19 cellular contexts compared by ENCODE assay signal in genomic region chr9:69731348-69731747, GRCh38. TPM values are rescaled to one million over a fixed set of nuclear protein-coding genes. Genes with fewer than 3 reads are reported as not detected.
DNase-seq lines count a peak whose midpoint lies in the region; ATAC-seq and FAIRE-seq lines count a peak whose summit lies in the region.
"Had no signal": no experiment of that assay in that cellular context is flagged by ENCODE, and none has a peak within 500 bp of the region (broad histone marks: within the 10 kb centered on the region; RNA-seq: fewer than 3 reads in every experiment).

No MANE protein-coding gene starts in this region.

- FAIRE-seq in urothelium cell line (lab: Jason Lieb, UNC) = no peak
- FAIRE-seq: A549, GM12892, GM18507 had no signal

- no peak for DNase-seq in activated CD4-positive, alpha-beta T cell treated with anti-CD3 and anti-CD28 coated beads for 36 hours
- DNase-seq in activated CD4-positive, alpha-beta T cell treated with anti-CD3 and anti-CD28 coated beads, Interleukin-2, amount 50 U/mL, for 48 hours = no peak
- no peak for DNase-seq in activated naive CD4-positive, alpha-beta T cell treated with anti-CD3 and anti-CD28 coated beads, Interleukin-2, amount 50 U/mL, for 72 hours (ENCODE audit: low spot score in 2 of 2)
- no peak for DNase-seq in activated naive CD4-positive, alpha-beta T cell (lab: John Stamatoyannopoulos, UW)
- no peak for DNase-seq in activated T-helper 1 cell treated with anti-CD3 and anti-CD28 coated beads, Interleukin-12 subunit alpha, Interleukin-12 subunit beta, Interleukin-2, Interleukin-4 antibody, amounts not matched to agents 30 ng/mL and 10 ng/mL and 1 ng/mL, durations not matched to agents 14 hours and 24 hours and 36 hours (ENCODE audit: low spot score)
- no peak for DNase-seq in urothelium cell line (ENCODE audit: low spot score)
- no peak for DNase-seq in effector memory CD8-positive, alpha-beta T cell
- DNase-seq: CD4-positive, alpha-beta memory T cell; DMS153; DMS79; GDM1; GOT3; H7; HFFc6 had no signal

- no peaks in the 10 kb centered on the region for H3K9me3 Mint-ChIP-seq in activated CD4-positive, alpha-beta T cell treated with anti-CD3 and anti-CD28 coated beads for 36 hours (ENCODE audit: low read depth)
- H3K9me3 Mint-ChIP-seq in activated naive CD4-positive, alpha-beta T cell treated with anti-CD3 and anti-CD28 coated beads, Interleukin-2, amount 50 U/mL, for 72 hours = no peaks in the 10 kb centered on the region
- H3K9me3 Mint-ChIP-seq in activated T-helper 1 cell treated with anti-CD3 and anti-CD28 coated beads, Interleukin-12 subunit alpha, Interleukin-12 subunit beta, Interleukin-2, Interleukin-4 antibody, amounts not matched to agents 30 ng/mL and 10 ng/mL and 1 ng/mL, durations not matched to agents 14 hours and 24 hours and 36 hours = no peaks in the 10 kb centered on the region
- H3K9me3 Mint-ChIP-seq in effector memory CD8-positive, alpha-beta T cell = no peaks in the 10 kb centered on the region
- H3K9me3 Mint-ChIP-seq: CD4-positive, alpha-beta memory T cell; HFFc6 had no signal

- intact Hi-C loops in activated CD4-positive, alpha-beta T cell treated with anti-CD3 and anti-CD28 coated beads for 36 hours (cut with DNase I, micrococcal nuclease) = no loop called here
- intact Hi-C loops in activated T-helper 1 cell treated with anti-CD3 and anti-CD28 coated beads, Interleukin-12 subunit alpha, Interleukin-12 subunit beta, Interleukin-2, Interleukin-4 antibody, amounts not matched to agents 30 ng/mL and 10 ng/mL and 1 ng/mL, durations not matched to agents 14 hours and 24 hours and 36 hours (cut with micrococcal nuclease) = loop anchor here (1.0 kb wide), 1 partner anchor 28 kb away; no protein-coding TSS in a partner anchor

- ATAC-seq in activated CD4-positive, alpha-beta T cell treated with anti-CD3 and anti-CD28 coated beads for 36 hours = peak; percentile 88
- peak; percentile 9 to 54 for ATAC-seq in activated naive CD4-positive, alpha-beta T cell treated with anti-CD3 and anti-CD28 coated beads, Interleukin-2, amount 50 U/mL, for 72 hours
- ATAC-seq in effector memory CD8-positive, alpha-beta T cell (replicated peaks) = no peak
- ATAC-seq: A549, HCT116 had no signal

- H3K4me3 Mint-ChIP-seq in activated CD4-positive, alpha-beta T cell treated with anti-CD3 and anti-CD28 coated beads for 36 hours = no peak overlapping the region
- H3K4me3 Mint-ChIP-seq in activated T-helper 1 cell treated with anti-CD3 and anti-CD28 coated beads, Interleukin-12 subunit alpha, Interleukin-12 subunit beta, Interleukin-2, Interleukin-4 antibody, amounts not matched to agents 30 ng/mL and 10 ng/mL and 1 ng/mL, durations not matched to agents 14 hours and 24 hours and 36 hours = no peak overlapping the region
- no peak overlapping the region for H3K4me3 Mint-ChIP-seq in effector memory CD8-positive, alpha-beta T cell
- H3K4me3 Mint-ChIP-seq: CD14-positive monocyte; CD4-positive, alpha-beta memory T cell; HFFc6 had no signal

- peak overlapping the region; percentile 37 for H3K27ac Mint-ChIP-seq in activated CD4-positive, alpha-beta T cell treated with anti-CD3 and anti-CD28 coated beads for 36 hours
- no peak overlapping the region for H3K27ac Mint-ChIP-seq in activated naive CD4-positive, alpha-beta T cell treated with anti-CD3 and anti-CD28 coated beads, Interleukin-2, amount 50 U/mL, for 72 hours
- H3K27ac Mint-ChIP-seq in activated T-helper 1 cell treated with anti-CD3 and anti-CD28 coated beads, Interleukin-12 subunit alpha, Interleukin-12 subunit beta, Interleukin-2, Interleukin-4 antibody, amounts not matched to agents 30 ng/mL and 10 ng/mL and 1 ng/mL, durations not matched to agents 14 hours and 24 hours and 36 hours = peak overlapping the region; percentile 57
- no peak overlapping the region for H3K27ac Mint-ChIP-seq in effector memory CD8-positive, alpha-beta T cell
- H3K27ac Mint-ChIP-seq: CD4-positive, alpha-beta memory T cell; HFFc6 had no signal

- POLR2A ChIA-PET in activated CD4-positive, alpha-beta T cell treated with anti-CD3 and anti-CD28 coated beads for 36 hours (lab: Charles Lee) = no interaction called here

- peaks cover 23% of the 10 kb centered on the region for H3K4me1 Mint-ChIP-seq in activated CD4-positive, alpha-beta T cell treated with anti-CD3 and anti-CD28 coated beads for 36 hours
- peaks cover 24% of the 10 kb centered on the region for H3K4me1 Mint-ChIP-seq in activated T-helper 1 cell treated with anti-CD3 and anti-CD28 coated beads, Interleukin-12 subunit alpha, Interleukin-12 subunit beta, Interleukin-2, Interleukin-4 antibody, amounts not matched to agents 30 ng/mL and 10 ng/mL and 1 ng/mL, durations not matched to agents 14 hours and 24 hours and 36 hours (ENCODE audit: low read depth)
- H3K4me1 Mint-ChIP-seq in effector memory CD8-positive, alpha-beta T cell (ENCODE audit: low read depth in 2 of 2) = peaks cover 0 to 9% of the 10 kb centered on the region in 2 donors
- H3K4me1 Mint-ChIP-seq: CD14-positive monocyte had no signal

- no peaks in the 10 kb centered on the region for H3K27me3 Mint-ChIP-seq in activated CD4-positive, alpha-beta T cell treated with anti-CD3 and anti-CD28 coated beads for 36 hours
- H3K27me3 Mint-ChIP-seq in activated T-helper 1 cell treated with anti-CD3 and anti-CD28 coated beads, Interleukin-12 subunit alpha, Interleukin-12 subunit beta, Interleukin-2, Interleukin-4 antibody, amounts not matched to agents 30 ng/mL and 10 ng/mL and 1 ng/mL, durations not matched to agents 14 hours and 24 hours and 36 hours (ENCODE audit: insufficient read depth) = no peaks in the 10 kb centered on the region
- H3K27me3 Mint-ChIP-seq in effector memory CD8-positive, alpha-beta T cell = no peaks in the 10 kb centered on the region
- H3K27me3 Mint-ChIP-seq: CD4-positive, alpha-beta memory T cell had no signal

- CTCF ChIA-PET in activated CD4-positive, alpha-beta T cell treated with anti-CD3 and anti-CD28 coated beads for 36 hours (lab: Charles Lee) = interaction anchor here (0.6 kb wide), 1 partner anchor 160 kb away, joined by 3 read pairs; no protein-coding TSS in a partner anchor

- H3K36me3 Mint-ChIP-seq in activated CD4-positive, alpha-beta T cell treated with anti-CD3 and anti-CD28 coated beads for 36 hours (ENCODE audit: low read depth) = peaks cover 42% of the 10 kb centered on the region
- H3K36me3 Mint-ChIP-seq in activated naive CD4-positive, alpha-beta T cell treated with anti-CD3 and anti-CD28 coated beads, Interleukin-2, amount 50 U/mL, for 72 hours = peaks cover 18 to 21% of the 10 kb centered on the region in 2 donors
- H3K36me3 Mint-ChIP-seq in activated T-helper 1 cell treated with anti-CD3 and anti-CD28 coated beads, Interleukin-12 subunit alpha, Interleukin-12 subunit beta, Interleukin-2, Interleukin-4 antibody, amounts not matched to agents 30 ng/mL and 10 ng/mL and 1 ng/mL, durations not matched to agents 14 hours and 24 hours and 36 hours (ENCODE audit: low read depth) = peaks cover 43% of the 10 kb centered on the region
- peaks cover 47% of the 10 kb centered on the region for H3K36me3 Mint-ChIP-seq in effector memory CD8-positive, alpha-beta T cell (ENCODE audit: insufficient read depth)

RNA-seq across cellular contexts. Expression of gene PTAR1, which starts 28.5 kb away (rescaled TPM):
- total RNA-seq in activated CD4-positive, alpha-beta T cell treated with anti-CD3 and anti-CD28 coated beads for 36 hours = 10 to 100 TPM; 35.2 to 37.1 TPM
- total RNA-seq in activated naive CD4-positive, alpha-beta T cell treated with anti-CD3 and anti-CD28 coated beads, Interleukin-2, amount 50 U/mL, for 72 hours = 10 to 100 TPM; 50.9 to 88.5 TPM
- 47.5 and 52.3 TPM in 2 replicates for total RNA-seq in activated T-helper 1 cell treated with anti-CD3 and anti-CD28 coated beads, Interleukin-12 subunit alpha, Interleukin-12 subunit beta, Interleukin-2, Interleukin-4 antibody, amounts not matched to agents 30 ng/mL and 10 ng/mL and 1 ng/mL, durations not matched to agents 14 hours and 24 hours and 36 hours

RNA-seq across cellular contexts. Expression of gene APBA1, which starts 59.2 kb away (rescaled TPM):
- under 1 TPM; 0.16 to 0.35 TPM for total RNA-seq in activated CD4-positive, alpha-beta T cell treated with anti-CD3 and anti-CD28 coated beads for 36 hours
- total RNA-seq in activated naive CD4-positive, alpha-beta T cell treated with anti-CD3 and anti-CD28 coated beads, Interleukin-2, amount 50 U/mL, for 72 hours = 1 to 10 TPM in 1 of 2 donors, not detected in 1; 4.2 TPM
- 2.4 and 3.5 TPM in 2 replicates for total RNA-seq in activated T-helper 1 cell treated with anti-CD3 and anti-CD28 coated beads, Interleukin-12 subunit alpha, Interleukin-12 subunit beta, Interleukin-2, Interleukin-4 antibody, amounts not matched to agents 30 ng/mL and 10 ng/mL and 1 ng/mL, durations not matched to agents 14 hours and 24 hours and 36 hours

Comparison
In these comparisons a context has a peak if more than half of its experiments do, and no peak if none do; other contexts are left out.
1. H3K27ac Mint-ChIP-seq: peak in activated CD4-positive, alpha-beta T cell treated with anti-CD3 and anti-CD28 coated beads for 36 hours (single experiment) and activated T-helper 1 cell treated with anti-CD3 and anti-CD28 coated beads, Interleukin-12 subunit alpha, Interleukin-12 subunit beta, Interleukin-2, Interleukin-4 antibody, amounts not matched to agents 30 ng/mL and 10 ng/mL and 1 ng/mL, durations not matched to agents 14 hours and 24 hours and 36 hours (single experiment); none in activated naive CD4-positive, alpha-beta T cell treated with anti-CD3 and anti-CD28 coated beads, Interleukin-2, amount 50 U/mL, for 72 hours (0 of 2) and effector memory CD8-positive, alpha-beta T cell (0 of 2).